ENCODE assay signal across 33 cellular contexts in the genomic region with DNA sequence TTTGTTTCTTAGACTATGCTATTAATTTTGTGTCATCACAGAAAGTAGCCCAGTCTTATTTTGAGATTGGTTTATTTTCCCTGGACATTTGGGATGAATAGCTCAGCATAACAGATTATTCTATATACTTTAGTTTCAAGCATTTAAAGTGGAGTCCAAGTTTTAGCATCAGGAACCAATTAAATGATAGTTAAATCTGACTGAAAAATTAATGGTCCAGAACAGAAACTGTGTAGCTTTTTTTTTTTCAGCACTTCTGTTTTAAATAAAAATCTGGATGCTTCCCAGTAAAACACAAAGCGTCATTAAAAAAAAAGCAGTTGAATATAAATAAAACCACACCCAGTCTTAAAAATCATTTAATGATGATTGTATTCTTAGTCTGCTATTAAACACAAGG. TPM values are rescaled to one million over a fixed set of nuclear protein-coding genes. Genes with fewer than 3 reads are reported as not detected.
"Had no signal": no experiment of that assay in that cellular context is flagged by ENCODE, and none has a peak within 500 bp of the region (broad histone marks: within the 10 kb centered on the region; RNA-seq: fewer than 3 reads in every experiment).

No MANE protein-coding gene starts in this region.

- H3K27ac ChIP-seq: ascending aorta, cardiac muscle cell, PC-9, RWPE1, WERI-Rb-1 had no signal

- H3K9me3 Mint-ChIP-seq: activated CD4-positive, alpha-beta T cell treated with anti-CD3 and anti-CD28 coated beads, Interleukin-2, amount 10 ng/mL, durations not matched to agents 24 days and 14 days; activated CD8-positive, alpha-beta T cell treated with anti-CD3 and anti-CD28 coated beads for 36 hours; activated naive CD4-positive, alpha-beta T cell treated with anti-CD3 and anti-CD28 coated beads, Interleukin-2, amount 50 U/mL, for 24 hours; activated T-helper 2 cell treated with anti-CD3 and anti-CD28 coated beads, Interferon-gamma antibody, Interleukin-2, Interleukin-4, amounts not matched to agents 10 μg/mL and 5 μg/mL and 100 μg/mL, durations not matched to agents 14 hours and 24 hours and 36 hours; central memory CD8-positive, alpha-beta T cell had no signal

- H3K4me2 ChIP-seq: PC-9 had no signal

- DNase-seq: activated CD4-positive, alpha-beta T cell treated with anti-CD3 and anti-CD28 coated beads, Interleukin-2, amount 10 ng/mL, durations not matched to agents 24 days and 14 days; activated CD4-positive, alpha-beta T cell treated with anti-CD3 and anti-CD28 coated beads, Interleukin-2, amount 50 U/mL, for 4 hours; activated CD4-positive, CD25-positive, alpha-beta regulatory T cell; activated CD8-positive, alpha-beta T cell treated with anti-CD3 and anti-CD28 coated beads for 36 hours; activated gamma-delta T cell; activated naive CD4-positive, alpha-beta T cell treated with Interleukin-2 at 50 U/mL for 16 hours; activated naive CD8-positive, alpha-beta T cell treated with anti-CD3 and anti-CD28 coated beads, Interleukin-2, amount 10 ng/mL, durations not matched to agents 7 days and 5 days; activated T-cell treated with anti-CD3 and anti-CD28 coated beads, Interleukin-2, amount 50 U/mL, for 1 hour; amygdala; MG63; NCI-H1048; NCI-H1105 treated with DMSO at 0.1 percent for 48 hours; NCI-H1436; NCI-H1694; NCI-H1930; NCI-H2081 treated with DMSO at 0.1 percent for 48 hours; NCI-H345; NCI-H524 treated with DMSO at 0.1 percent for 48 hours; NCI-H748 treated with DMSO at 0.1 percent for 48 hours; NK-92 treated with Interleukin-12 subunit alpha and Interleukin-12 subunit beta, amount 100 ng/mL, for 24 hours; PC-9; SIG-M5; T1000; WERI-Rb-1 had no signal

- H3K4me3 ChIP-seq: ascending aorta, cardiac muscle cell, MG63, PC-9 had no signal

- ATAC-seq: activated CD8-positive, alpha-beta T cell treated with anti-CD3 and anti-CD28 coated beads for 36 hours; Right ventricle myocardium inferior had no signal

- H3K27me3 ChIP-seq: ascending aorta, cardiac muscle cell, MG63 had no signal

- H3K36me3 Mint-ChIP-seq: activated naive CD4-positive, alpha-beta T cell treated with anti-CD3 and anti-CD28 coated beads, Interleukin-2, amount 50 U/mL, for 24 hours; activated naive CD8-positive, alpha-beta T cell treated with anti-CD3 and anti-CD28 coated beads, Interleukin-2, amount 10 ng/mL, durations not matched to agents 7 days and 5 days had no signal

- H3K9me3 ChIP-seq: ascending aorta, MG63 had no signal

- H2AFZ ChIP-seq: PC-9 had no signal

- H3K4me1 ChIP-seq: ascending aorta had no signal

- H3K4me3 Mint-ChIP-seq: activated CD4-positive, alpha-beta T cell treated with anti-CD3 and anti-CD28 coated beads, Interleukin-2, amount 10 ng/mL, durations not matched to agents 24 days and 14 days; activated CD8-positive, alpha-beta T cell treated with anti-CD3 and anti-CD28 coated beads for 36 hours; activated naive CD4-positive, alpha-beta T cell treated with anti-CD3 and anti-CD28 coated beads, Interleukin-2, amount 50 U/mL, for 24 hours; activated naive CD8-positive, alpha-beta T cell treated with anti-CD3 and anti-CD28 coated beads, Interleukin-2, amount 10 ng/mL, durations not matched to agents 7 days and 5 days; central memory CD8-positive, alpha-beta T cell had no signal

- H3K4me1 Mint-ChIP-seq: activated CD4-positive, alpha-beta T cell treated with anti-CD3 and anti-CD28 coated beads, Interleukin-2, amount 10 ng/mL, durations not matched to agents 24 days and 14 days; activated naive CD4-positive, alpha-beta T cell treated with anti-CD3 and anti-CD28 coated beads, Interleukin-2, amount 50 U/mL, for 24 hours; activated naive CD8-positive, alpha-beta T cell treated with anti-CD3 and anti-CD28 coated beads, Interleukin-2, amount 10 ng/mL, durations not matched to agents 7 days and 5 days; central memory CD8-positive, alpha-beta T cell had no signal

- H3K27ac Mint-ChIP-seq: activated CD4-positive, alpha-beta T cell treated with anti-CD3 and anti-CD28 coated beads, Interleukin-2, amount 10 ng/mL, durations not matched to agents 24 days and 14 days; activated CD8-positive, alpha-beta T cell treated with anti-CD3 and anti-CD28 coated beads for 36 hours; activated naive CD4-positive, alpha-beta T cell treated with anti-CD3 and anti-CD28 coated beads, Interleukin-2, amount 50 U/mL, for 24 hours; activated naive CD8-positive, alpha-beta T cell treated with anti-CD3 and anti-CD28 coated beads, Interleukin-2, amount 10 ng/mL, durations not matched to agents 7 days and 5 days; activated T-helper 2 cell treated with anti-CD3 and anti-CD28 coated beads, Interferon-gamma antibody, Interleukin-2, Interleukin-4, amounts not matched to agents 10 μg/mL and 5 μg/mL and 100 μg/mL, durations not matched to agents 14 hours and 24 hours and 36 hours had no signal

- H3K36me3 ChIP-seq: ascending aorta, cardiac muscle cell, MG63, WERI-Rb-1 had no signal

RNA-seq across cellular contexts. Expression of a gene that starts 59.4 kb away (rescaled TPM):
- total RNA-seq: activated CD8-positive, alpha-beta memory T cell treated with anti-CD3 and anti-CD28 coated beads for 36 hours; activated CD8-positive, alpha-beta T cell treated with anti-CD3 and anti-CD28 coated beads for 36 hours; activated naive CD8-positive, alpha-beta T cell treated with anti-CD3 and anti-CD28 coated beads, Interleukin-2, amount 10 ng/mL, durations not matched to agents 7 days and 5 days; activated T-helper 2 cell treated with anti-CD3 and anti-CD28 coated beads, Interferon-gamma antibody, Interleukin-2, Interleukin-4, amounts not matched to agents 10 μg/mL and 5 μg/mL and 100 μg/mL, durations not matched to agents 14 hours and 24 hours and 36 hours; ascending aorta; Right ventricle myocardium inferior; T-helper 1 cell treated with Interleukin-12 subunit alpha and Interleukin-12 subunit beta and Interleukin-4 antibody, amounts not matched to agents 30 ng/mL and 1 ng/mL, for 36 hours had no signal
